Comparison of ENCODE assay signal across 21 cellular contexts in the genomic region with DNA sequence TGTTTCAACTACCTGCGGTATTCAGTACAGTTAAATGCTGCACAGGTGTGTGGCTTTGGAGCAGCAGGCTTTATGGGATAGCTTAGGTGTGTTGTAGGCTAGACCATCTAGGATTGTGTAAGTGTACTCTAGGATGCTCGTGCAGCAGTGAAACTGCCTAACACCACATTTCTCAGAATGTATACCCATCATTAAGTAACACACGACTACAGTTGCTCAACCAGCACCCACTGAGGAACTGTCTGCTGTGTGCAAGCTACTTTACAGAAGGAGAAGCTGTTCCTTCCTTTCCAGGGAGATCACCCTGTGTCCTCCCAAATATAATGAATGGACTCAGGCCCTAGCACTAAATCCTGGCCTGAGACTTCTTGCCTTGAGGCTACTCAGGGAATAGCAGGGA.
DNase-seq lines count a peak whose midpoint lies in the region; ATAC-seq and TF ChIP-seq lines count a peak whose summit lies in the region.
"Had no signal": no experiment of that assay in that cellular context is flagged by ENCODE, and none has a peak within 500 bp of the region (broad histone marks: within the 10 kb centered on the region; RNA-seq: fewer than 3 reads in every experiment).

No MANE protein-coding gene starts in this region.

- no peaks in the 10 kb centered on the region for H3K27me3 ChIP-seq in tibial nerve
- H3K27me3 ChIP-seq: dorsolateral prefrontal cortex, gastrocnemius medialis, thyroid gland had no signal

- ATAC-seq in HG02588 (IDR thresholded peaks at IDR 0.05; ENCODE audit: unreplicated experiment), result no peak

- peaks cover 0 to 4% (median 0%) of the 10 kb centered on the region in 4 donors for H3K9me3 ChIP-seq in tibial nerve
- H3K9me3 ChIP-seq: BE2C, gastrocnemius medialis, thyroid gland had no signal

- no peak for TF ChIP-seq POLR2A in tibial nerve (IDR thresholded peaks at IDR 0.05)

- H3K27ac ChIP-seq in tibial nerve, result no peak overlapping the region
- H3K27ac ChIP-seq: 22Rv1, gastrocnemius medialis, GM23248, thyroid gland had no signal

- DNase-seq in NK-92 treated with Interleukin-12 subunit alpha and Interleukin-12 subunit beta, amount 100 ng/mL, for 24 hours (lab: John Stamatoyannopoulos, UW), result peak; percentile 15
- DNase-seq in NK-92 (lab: John Stamatoyannopoulos, UW; ENCODE audit: unreplicated experiment) (no peak), SKM-1 treated with dmso at 0.1 percent for 144 hours (lab: John Stamatoyannopoulos, UW; ENCODE audit: unreplicated experiment) (peak; percentile 88), iris pigment epithelial cell (ENCODE audit: low read depth) (peak; percentile 26), tibial nerve (ENCODE audit: low spot score in 2 of 2) (peak in 1 of 2 donors; percentile 48), HUDEP-2 (lab: John Stamatoyannopoulos, UW; ENCODE audit: unreplicated experiment in 76 of 76) (no peak), SHP77 (lab: John Stamatoyannopoulos, UW) (no peak)
- DNase-seq: activated CD4-positive, alpha-beta T cell treated with anti-CD3 and anti-CD28 coated beads, Interleukin-2, amount 10 ng/mL, durations not matched to agents 7 days and 5 days; activated CD8-positive, alpha-beta memory T cell treated with anti-CD3 and anti-CD28 coated beads, Interleukin-2, amount 50 U/mL, for 48 hours; activated effector memory CD4-positive, alpha-beta T cell treated with Interleukin-2 at 50 U/mL for 16 hours; BE2C; dorsolateral prefrontal cortex; GM23248; NCI-H187; NCI-H2227 treated with DMSO at 0.1 percent for 48 hours; NCI-H774; stimulated activated naive CD4-positive, alpha-beta T cell; thyroid gland had no signal

- no peaks in the 10 kb centered on the region for H3K36me3 ChIP-seq in tibial nerve
- H3K36me3 ChIP-seq: BE2C, gastrocnemius medialis, thyroid gland had no signal

- no peak for TF ChIP-seq CTCF in tibial nerve (IDR thresholded peaks at IDR 0.05)

- H3K4me1 ChIP-seq in tibial nerve, result peaks cover 0 to 20% (median 0%) of the 10 kb centered on the region in 4 donors
- H3K4me1 ChIP-seq: BE2C, gastrocnemius medialis, thyroid gland had no signal

- no peak overlapping the region for H3K4me3 ChIP-seq in tibial nerve
- H3K4me3 ChIP-seq: dorsolateral prefrontal cortex, gastrocnemius medialis, GM23248, thyroid gland had no signal

- WGBS in tibial nerve, 2 donors, result 89 to 98% methylated on average over 3 of the region's 3 CpGs

- TF ChIP-seq EP300 in tibial nerve (IDR thresholded peaks at IDR 0.05), result peak; percentile 28 to 79

Comparison
In these comparisons a context has a peak if more than half of its experiments do, and no peak if none do; other contexts are left out.
1. DNase-seq: peak in NK-92 treated with Interleukin-12 subunit alpha and Interleukin-12 subunit beta, amount 100 ng/mL, for 24 hours (single experiment), SKM-1 treated with dmso at 0.1 percent for 144 hours (single experiment) and iris pigment epithelial cell (single experiment); none in NK-92 (single experiment), HUDEP-2 (0 of 76) and SHP77 (0 of 2).